Comparison of ENCODE assay signal across 24 cellular contexts in the genomic region with DNA sequence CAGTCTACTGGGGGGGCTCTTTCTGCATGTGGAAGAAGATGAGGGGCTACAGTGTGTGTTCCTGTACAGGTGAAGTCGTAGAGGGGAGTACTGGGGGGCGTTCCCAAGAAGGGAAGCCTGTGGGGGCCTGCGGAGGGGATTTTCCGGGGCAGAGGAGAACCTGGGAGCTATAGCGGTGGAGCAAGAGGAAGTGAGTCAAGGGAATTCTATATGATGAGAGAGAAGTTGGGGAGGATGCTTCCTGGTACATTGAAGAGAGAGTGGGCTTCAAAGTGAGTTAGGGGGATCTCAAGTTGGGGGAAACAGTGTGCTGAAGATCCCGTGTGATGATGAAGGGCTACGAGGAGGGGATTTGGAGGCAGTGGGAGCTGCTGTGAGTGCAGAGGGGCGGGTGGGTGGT. TPM values are rescaled to one million over a fixed set of nuclear protein-coding genes. Genes with fewer than 3 reads are reported as not detected.
DNase-seq lines count a peak whose midpoint lies in the region; ATAC-seq and TF ChIP-seq lines count a peak whose summit lies in the region.
"Had no signal": no experiment of that assay in that cellular context is flagged by ENCODE, and none has a peak within 500 bp of the region (broad histone marks: within the 10 kb centered on the region; RNA-seq: fewer than 3 reads in every experiment).

No MANE protein-coding gene starts in this region.

- H3K27ac ChIP-seq in RWPE2 (ENCODE audit: poor library complexity, severe bottlenecking) (peak overlapping the region; percentile 28), neural cell (ENCODE audit: low read length) (no peak overlapping the region)
- H3K27ac ChIP-seq: esophagus squamous epithelium, left lung, vagina had no signal

- H3K4me3 ChIP-seq in RWPE2 (ENCODE audit: severe bottlenecking) (peak overlapping the region; percentile 54), fibroblast of pulmonary artery (replicated peaks; ENCODE audit: low read depth, low read length) (peak overlapping the region; percentile 76), neural cell (ENCODE audit: low read length) (peak overlapping the region; percentile 73)
- H3K4me3 ChIP-seq: esophagus squamous epithelium, HAP-1, left lung, vagina had no signal

- TF ChIP-seq CTCF in RWPE2 (IDR thresholded peaks at IDR 0.05; ENCODE audit: poor library complexity, severe bottlenecking) (no peak), fibroblast of pulmonary artery (IDR thresholded peaks at IDR 0.05; ENCODE audit: low read length, missing control alignments) (no peak), neural cell (IDR thresholded peaks at IDR 0.05; ENCODE audit: poor library complexity, severe bottlenecking) (no peak)

- H3K27me3 ChIP-seq in RWPE2 (ENCODE audit: insufficient read depth, poor library complexity, severe bottlenecking) (no peaks in the 10 kb centered on the region), neural cell (ENCODE audit: insufficient read depth, low read depth, low read length) (no peaks in the 10 kb centered on the region)

- no peaks in the 10 kb centered on the region for H3K9me3 ChIP-seq in ES-I3 (ENCODE audit: control insufficient read depth, insufficient read depth, low read length)
- no peaks in the 10 kb centered on the region for H3K9me3 ChIP-seq in RWPE2 (ENCODE audit: severe bottlenecking)
- no peaks in the 10 kb centered on the region for H3K9me3 ChIP-seq in neural cell (ENCODE audit: low read length)
- H3K9me3 ChIP-seq: esophagus squamous epithelium, HAP-1, left lung, vagina had no signal

- peaks cover 7% of the 10 kb centered on the region for H3K79me2 ChIP-seq in neural cell (replicated peaks; ENCODE audit: insufficient read depth, low read length)

- peak overlapping the region; percentile 51; the same call in 1 of the 2 replicates for H3K9ac ChIP-seq in ES-I3 (ENCODE audit: low read depth, low read length)
- peak overlapping the region; percentile 17 for H3K9ac ChIP-seq in neural cell (ENCODE audit: low read length)

- H2AFZ ChIP-seq in neural cell (ENCODE audit: low read depth, low read length): no peak overlapping the region

- no peak for DNase-seq in RWPE2 (ENCODE audit: low spot score)
- no peak for DNase-seq in fibroblast of pulmonary artery (ENCODE audit: low read depth)
- DNase-seq in NCI-H82 treated with DMSO at 0.1 percent for 48 hours (lab: John Stamatoyannopoulos, UW; ENCODE audit: unreplicated experiment): no peak
- no peak for DNase-seq in NCI-H1436 (lab: John Stamatoyannopoulos, UW)
- DNase-seq in AG20443 (ENCODE audit: low spot score): no peak
- DNase-seq: activated CD4-positive, alpha-beta T cell treated with anti-CD3 and anti-CD28 coated beads for 36 hours; CD4-positive, CD25-positive, alpha-beta regulatory T cell; effector memory CD4-positive, alpha-beta T cell; esophagus squamous epithelium; KBM-7; left lung; midbrain; MM.1S; natural killer cell; NCI-H2171 treated with DMSO at 0.1 percent for 48 hours; NCI-H774; SHP77 treated with DMSO at 0.1 percent for 48 hours; T-helper 1 cell had no signal

- H3K36me3 ChIP-seq in ES-I3 (ENCODE audit: insufficient read depth, low read length) (no peaks in the 10 kb centered on the region), RWPE2 (ENCODE audit: low read depth) (peaks cover 17% of the 10 kb centered on the region), neural cell (ENCODE audit: insufficient read depth, low read length) (peaks cover 4% of the 10 kb centered on the region)
- H3K36me3 ChIP-seq: esophagus squamous epithelium, HAP-1, left lung, vagina had no signal

- no peak for TF ChIP-seq EP300 in neural cell (conservative IDR thresholded peaks at IDR 0.05; ENCODE audit: poor library complexity, severe bottlenecking)

- no peaks in the 10 kb centered on the region for H3F3A ChIP-seq in neural cell (ENCODE audit: insufficient read depth, low read length, poor library complexity, severe bottlenecking)

- TF ChIP-seq RAD21 in neural cell (conservative IDR thresholded peaks at IDR 0.05): no peak

- H4K20me1 ChIP-seq in neural cell (ENCODE audit: insufficient read depth): no peaks in the 10 kb centered on the region

- H3K4me2 ChIP-seq in neural cell (ENCODE audit: low read length): peak overlapping the region; percentile 95

- H3K4me1 ChIP-seq in ES-I3 (ENCODE audit: insufficient read depth, low read length) (no peaks in the 10 kb centered on the region), RWPE2 (ENCODE audit: insufficient read depth, poor library complexity, severe bottlenecking) (no peaks in the 10 kb centered on the region)
- H3K4me1 ChIP-seq: esophagus squamous epithelium, HAP-1, left lung, vagina had no signal

- H3K9me2 ChIP-seq in neural cell (ENCODE audit: insufficient read depth, low read length): no peaks in the 10 kb centered on the region

- ATAC-seq in RWPE2 (ENCODE audit: low read depth) (0 out of 3 replicates have a peak, but pooled peaks have one; percentile 32), HG02610 (IDR thresholded peaks at IDR 0.05; ENCODE audit: unreplicated experiment) (no peak)
- ATAC-seq: activated CD4-positive, alpha-beta T cell treated with anti-CD3 and anti-CD28 coated beads for 36 hours; left lung; natural killer cell had no signal

TF ChIP-seq in neural cell, 6 proteins besides CTCF, POLR2A, EP300 and RAD21:
- TF ChIP-seq MXI1 (conservative IDR thresholded peaks at IDR 0.05; ENCODE audit: poor library complexity, severe bottlenecking) (no peak), TAF1 (IDR thresholded peaks at IDR 0.05; ENCODE audit: low read depth) (no peak), EZH2 (IDR thresholded peaks at IDR 0.05; ENCODE audit: borderline replicate concordance, insufficient read depth, low read length, poor library complexity, severe bottlenecking) (no peak), POLR2AphosphoS5 (IDR thresholded peaks at IDR 0.05) (no peak), SMC3 (conservative IDR thresholded peaks at IDR 0.05; ENCODE audit: poor library complexity) (no peak)
- TF ChIP-seq, protein P1, sequence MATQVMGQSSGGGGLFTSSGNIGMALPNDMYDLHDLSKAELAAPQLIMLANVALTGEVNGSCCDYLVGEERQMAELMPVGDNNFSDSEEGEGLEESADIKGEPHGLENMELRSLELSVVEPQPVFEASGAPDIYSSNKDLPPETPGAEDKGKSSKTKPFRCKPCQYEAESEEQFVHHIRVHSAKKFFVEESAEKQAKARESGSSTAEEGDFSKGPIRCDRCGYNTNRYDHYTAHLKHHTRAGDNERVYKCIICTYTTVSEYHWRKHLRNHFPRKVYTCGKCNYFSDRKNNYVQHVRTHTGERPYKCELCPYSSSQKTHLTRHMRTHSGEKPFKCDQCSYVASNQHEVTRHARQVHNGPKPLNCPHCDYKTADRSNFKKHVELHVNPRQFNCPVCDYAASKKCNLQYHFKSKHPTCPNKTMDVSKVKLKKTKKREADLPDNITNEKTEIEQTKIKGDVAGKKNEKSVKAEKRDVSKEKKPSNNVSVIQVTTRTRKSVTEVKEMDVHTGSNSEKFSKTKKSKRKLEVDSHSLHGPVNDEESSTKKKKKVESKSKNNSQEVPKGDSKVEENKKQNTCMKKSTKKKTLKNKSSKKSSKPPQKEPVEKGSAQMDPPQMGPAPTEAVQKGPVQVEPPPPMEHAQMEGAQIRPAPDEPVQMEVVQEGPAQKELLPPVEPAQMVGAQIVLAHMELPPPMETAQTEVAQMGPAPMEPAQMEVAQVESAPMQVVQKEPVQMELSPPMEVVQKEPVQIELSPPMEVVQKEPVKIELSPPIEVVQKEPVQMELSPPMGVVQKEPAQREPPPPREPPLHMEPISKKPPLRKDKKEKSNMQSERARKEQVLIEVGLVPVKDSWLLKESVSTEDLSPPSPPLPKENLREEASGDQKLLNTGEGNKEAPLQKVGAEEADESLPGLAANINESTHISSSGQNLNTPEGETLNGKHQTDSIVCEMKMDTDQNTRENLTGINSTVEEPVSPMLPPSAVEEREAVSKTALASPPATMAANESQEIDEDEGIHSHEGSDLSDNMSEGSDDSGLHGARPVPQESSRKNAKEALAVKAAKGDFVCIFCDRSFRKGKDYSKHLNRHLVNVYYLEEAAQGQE (IDR thresholded peaks at IDR 0.05; ENCODE audit: borderline replicate concordance): no peak
TF ChIP-seq in neural cell: peak in this region for 0.

RNA-seq across cellular contexts. Expression of a gene that starts 1.9 kb away (rescaled TPM):
- 3.3 and 6.0 TPM in 2 replicates for polyA plus RNA-seq in neural cell
- 8.5 and 9.4 TPM in 2 replicates for polyA minus RNA-seq in neural cell
- polyA plus RNA-seq: CD4-positive, CD25-positive, alpha-beta regulatory T cell had no signal

RNA-seq across cellular contexts. Expression of a gene that starts 30.6 kb away (rescaled TPM):
- 0.28 and 0.60 TPM in 2 replicates for polyA plus RNA-seq in neural cell
- polyA minus RNA-seq in neural cell: 0.46 and 0.97 TPM in 2 replicates
- polyA plus RNA-seq: CD4-positive, CD25-positive, alpha-beta regulatory T cell had no signal

RNA-seq across cellular contexts. Expression of a gene that starts 51.8 kb away (rescaled TPM):
- 27.8 and 37.0 TPM in 2 replicates for polyA plus RNA-seq in neural cell
- 25.4 and 29.2 TPM in 2 replicates for polyA minus RNA-seq in neural cell
- polyA plus RNA-seq: aorta; CD4-positive, CD25-positive, alpha-beta regulatory T cell had no signal
